ENCODE assay signal across 1 cellular context in genomic region chr14:90970167-90970600, GRCh38.
TF ChIP-seq lines count a peak whose summit lies in the region.

No MANE protein-coding gene starts in this region.

TF ChIP-seq in K562, 482 proteins besides CTCF, POLR2A, EP300 and RAD21 (continued from another document and continues in another):
- TF ChIP-seq U2AF2 (optimal IDR thresholded peaks at IDR 0.05; ENCODE audit: low read depth, low read length): no peak
- no peak for TF ChIP-seq CTCFL (IDR thresholded peaks at IDR 0.05; ENCODE audit: borderline replicate concordance, insufficient read depth, low read depth, low read length, poor library complexity, severe bottlenecking)
- TF ChIP-seq MED1 (CRISPR knock-in tag; IDR thresholded peaks at IDR 0.05; ENCODE audit: borderline replicate concordance): no peak
- TF ChIP-seq SNAPC5 (CRISPR knock-in tag; IDR thresholded peaks at IDR 0.05): no peak
- peak; percentile 51; the same call in 1 of the 2 replicates for TF ChIP-seq ATF7 (IDR thresholded peaks at IDR 0.05)
- 0 out of 2 replicates have a peak, but pooled peaks have one; percentile 5 for TF ChIP-seq FOXO4 (CRISPR knock-in tag; IDR thresholded peaks at IDR 0.05)
- no peak for TF ChIP-seq ZNF740 (CRISPR knock-in tag; IDR thresholded peaks at IDR 0.05)
- no peak for TF ChIP-seq ZNF740 (tag; IDR thresholded peaks at IDR 0.05)
- no peak for TF ChIP-seq ILF3 (IDR thresholded peaks at IDR 0.05; ENCODE audit: borderline replicate concordance)
- no peak for TF ChIP-seq PHB (CRISPR knock-in tag; IDR thresholded peaks at IDR 0.05)
- no peak for TF ChIP-seq MTA1 (IDR thresholded peaks at IDR 0.05; ENCODE audit: borderline replicate concordance)
- TF ChIP-seq DPF2 (IDR thresholded peaks at IDR 0.05): peak; percentile 64; the same call in 1 of the 2 replicates
- no peak for TF ChIP-seq SRSF7 (optimal IDR thresholded peaks at IDR 0.05; ENCODE audit: low read depth, low read length)
- TF ChIP-seq ZFP1 (CRISPR knock-in tag; IDR thresholded peaks at IDR 0.05): no peak
- peak; percentile 60 for TF ChIP-seq ZNF592 (IDR thresholded peaks at IDR 0.05)
- peak; percentile 93 for TF ChIP-seq ZNF311 (CRISPR knock-in tag; IDR thresholded peaks at IDR 0.05)
- peak; percentile 64; the same call in 1 of the 2 replicates for TF ChIP-seq CEBPG (CRISPR knock-in tag; IDR thresholded peaks at IDR 0.05)
- peak; percentile 71 to 96 for TF ChIP-seq CEBPG (tag; conservative IDR thresholded peaks at IDR 0.05 in 1 of 2, IDR thresholded peaks at IDR 0.05 in 1 of 2)
- no peak for TF ChIP-seq ARID4B (CRISPR knock-in tag; IDR thresholded peaks at IDR 0.05)
- TF ChIP-seq ZNF347 (CRISPR knock-in tag; IDR thresholded peaks at IDR 0.05; ENCODE audit: low read depth): no peak
- TF ChIP-seq PKNOX1 (IDR thresholded peaks at IDR 0.05): peak; percentile 60
- no peak for TF ChIP-seq SNRNP70 (optimal IDR thresholded peaks at IDR 0.05; ENCODE audit: low read depth, low read length)
- TF ChIP-seq ZNF589 (CRISPR knock-in tag; IDR thresholded peaks at IDR 0.05; ENCODE audit: low read depth): peak; percentile 88
- no peak for TF ChIP-seq ZNF511 (CRISPR knock-in tag; IDR thresholded peaks at IDR 0.05)
- no peak for TF ChIP-seq ZNF3 (CRISPR knock-in tag; IDR thresholded peaks at IDR 0.05)
- no peak for TF ChIP-seq ZC3H11A (IDR thresholded peaks at IDR 0.05; ENCODE audit: low read depth, low read length)
- TF ChIP-seq NFYB (IDR thresholded peaks at IDR 0.05; ENCODE audit: extremely low read depth, insufficient read length): no peak
- peak; percentile 79; the same call in 1 of the 2 replicates for TF ChIP-seq ZNF766 (CRISPR knock-in tag; conservative IDR thresholded peaks at IDR 0.05)
- no peak for TF ChIP-seq EGR1 (conservative IDR thresholded peaks at IDR 0.05)
- peak; percentile 86; the same call in 1 of the 2 replicates for TF ChIP-seq KLF6 (CRISPR knock-in tag; IDR thresholded peaks at IDR 0.05; ENCODE audit: borderline replicate concordance)
- TF ChIP-seq MYBL2 (IDR thresholded peaks at IDR 0.05; ENCODE audit: low read depth): no peak
- no peak for TF ChIP-seq MYBL2 (CRISPR knock-in tag; IDR thresholded peaks at IDR 0.05; ENCODE audit: borderline replicate concordance)
- TF ChIP-seq ZNF699 (CRISPR knock-in tag; IDR thresholded peaks at IDR 0.05; ENCODE audit: insufficient replicate concordance): no peak
- peak; percentile 68 for TF ChIP-seq SMAD4 (CRISPR knock-in tag; conservative IDR thresholded peaks at IDR 0.05)
